Comparison of ENCODE assay signal across 14 cellular contexts in genomic region chr15:58498821-58499580, GRCh38.
A peak's percentile ranks its signal among the peaks of the same experiment; 100 is the strongest.
DNase-seq lines count a peak whose midpoint lies in the region; ATAC-seq, FAIRE-seq and TF ChIP-seq lines count a peak whose summit lies in the region.
"Had no signal": no experiment of that assay in that cellular context is flagged by ENCODE, and none has a peak within 500 bp of the region (broad histone marks: within the 10 kb centered on the region; RNA-seq: fewer than 3 reads in every experiment).

No MANE protein-coding gene starts in this region.

- H3K4me2 ChIP-seq in A549 (no peak overlapping the region), mammary epithelial cell (ENCODE audit: insufficient read depth, low read depth, low read length) (no peak overlapping the region), MM.1S (ENCODE audit: low read depth, low read length) (no peak overlapping the region)
- H3K4me2 ChIP-seq: SK-N-SH had no signal

- CTCF ChIA-PET in A549 (lab: Yijun Ruan, JAX), result interaction anchor here (1.1 to 4.4 kb wide), 3 partner anchors 9 to 286 kb away, joined by 3 to 12 read pairs (median 3); no protein-coding TSS in a partner anchor
- CTCF ChIA-PET in mammary epithelial cell (lab: Charles Lee; ENCODE audit: low non-redundant PET), result no interaction called here

- in situ Hi-C loops in mammary epithelial cell (cut with MboI; ENCODE audit: low sequenced_read_pairs in 2 of 2), result no loop called here

- intact Hi-C loops in mammary epithelial cell (cut with micrococcal nuclease), result no loop called here
- intact Hi-C loops in body of pancreas (cut with DNase I), result no loop called here

- no peaks in the 10 kb centered on the region for H4K20me1 ChIP-seq in mammary epithelial cell (ENCODE audit: insufficient read depth, low read length)
- H4K20me1 ChIP-seq in MM.1S (ENCODE audit: insufficient read depth, low read length), result no peaks in the 10 kb centered on the region

- FAIRE-seq in A549 (lab: Jason Lieb, UNC), result no peak

- H3K36me3 ChIP-seq in mammary epithelial cell (ENCODE audit: insufficient read depth, low read length) (no peaks in the 10 kb centered on the region), body of pancreas (replicated peaks in 1 of 2; ENCODE audit: insufficient read depth in 1 of 2, low read depth in 2 of 2) (no peaks in the 10 kb centered on the region), MM.1S (replicated peaks; ENCODE audit: insufficient read depth, low read length) (no peaks in the 10 kb centered on the region), SJCRH30 (no peaks in the 10 kb centered on the region)

- TF ChIP-seq CTCF in A549 (IDR thresholded peaks at IDR 0.05), result no peak
- TF ChIP-seq CTCF in mammary epithelial cell (conservative IDR thresholded peaks at IDR 0.05 in 1 of 2, IDR thresholded peaks at IDR 0.05 in 1 of 2; ENCODE audit: extremely low read depth in 1 of 2, insufficient read depth in 1 of 2, low read depth in 1 of 2, low read length in 2 of 2), result no peak
- TF ChIP-seq CTCF in body of pancreas (IDR thresholded peaks at IDR 0.05), result no peak
- TF ChIP-seq CTCF in MM.1S (IDR thresholded peaks at IDR 0.05; ENCODE audit: low read length), result no peak

- H3K79me2 ChIP-seq in mammary epithelial cell (ENCODE audit: insufficient read depth, low read length) (no peaks in the 10 kb centered on the region), MM.1S (ENCODE audit: low read length) (no peaks in the 10 kb centered on the region)

- WGBS in A549 (ENCODE audit: missing lambda C conversion rate), result 80% methylated on average over 8 of the region's 8 CpGs
- 59% methylated on average over 7 of the region's 8 CpGs for WGBS in mammary epithelial cell (ENCODE audit: low coverage, missing lambda C conversion rate)
- 77 to 85% methylated on average over 7 to 8 of the region's 8 CpGs for WGBS in body of pancreas, 2 donors

- DNase-seq in A549 (ENCODE audit: low read depth in 1 of 2, low spot score in 1 of 2), result peak in 1 of 2 experiments; percentile 25
- peak; percentile 86 for DNase-seq in H4 (ENCODE audit: low spot score)
- DNase-seq in mammary epithelial cell, result no peak
- peak; percentile 99 for DNase-seq in kidney tubule cell (ENCODE audit: low spot score)
- no peak for DNase-seq in body of pancreas
- no peak for DNase-seq in MM.1S
- DNase-seq in SJCRH30, result no peak
- no peak for DNase-seq in cortex of kidney (lab: John Stamatoyannopoulos, UW)
- DNase-seq: activated CD8-positive, alpha-beta T cell treated with anti-CD3 and anti-CD28 coated beads for 36 hours; KG1; NCI-H2227 treated with DMSO at 0.1 percent for 48 hours; SK-N-SH had no signal

- POLR2A ChIA-PET in A549 (lab: Yijun Ruan, JAX), result no interaction called here

- ATAC-seq in A549, result peak in 1 of 2 experiments; percentile 39; a peak in 3 of 6 replicates
- no peak for ATAC-seq in body of pancreas
- ATAC-seq: activated CD8-positive, alpha-beta T cell treated with anti-CD3 and anti-CD28 coated beads for 36 hours; foreskin keratinocyte had no signal

- no peak for TF ChIP-seq RAD21 in A549 (conservative IDR thresholded peaks at IDR 0.05 in 1 of 2, IDR thresholded peaks at IDR 0.05 in 1 of 2)

- H3K9me2 ChIP-seq in MM.1S (replicated peaks; ENCODE audit: insufficient read depth, low read length), result no peaks in the 10 kb centered on the region
- H3K9me2 ChIP-seq: SK-N-SH had no signal

- peak overlapping the region in 1 of 2 experiments; percentile 38; a peak in 3 of 6 replicates for H3K27ac ChIP-seq in A549
- no peak overlapping the region for H3K27ac ChIP-seq in mammary epithelial cell (ENCODE audit: insufficient read depth, low read depth, low read length)
- H3K27ac ChIP-seq in body of pancreas, result no peak overlapping the region
- H3K27ac ChIP-seq in MM.1S (ENCODE audit: low read length), result no peak overlapping the region
- H3K27ac ChIP-seq in SJCRH30, result no peak overlapping the region
- H3K27ac ChIP-seq: C4-2B, foreskin keratinocyte had no signal

- no peak overlapping the region for H3K9ac ChIP-seq in mammary epithelial cell (ENCODE audit: insufficient read depth, low read length)
- no peak overlapping the region for H3K9ac ChIP-seq in MM.1S (ENCODE audit: low read length)
- H3K9ac ChIP-seq: SK-N-SH had no signal

- no peak for TF ChIP-seq EP300 in A549 (IDR thresholded peaks at IDR 0.05)

- H3K27me3 ChIP-seq in mammary epithelial cell (ENCODE audit: insufficient read depth, low read length), result no peaks in the 10 kb centered on the region
- H3K27me3 ChIP-seq in body of pancreas, result no peaks in the 10 kb centered on the region
- H3K27me3 ChIP-seq in MM.1S (replicated peaks; ENCODE audit: insufficient read depth, low read length), result no peaks in the 10 kb centered on the region
- no peaks in the 10 kb centered on the region for H3K27me3 ChIP-seq in SJCRH30
- H3K27me3 ChIP-seq: foreskin keratinocyte had no signal

- BruUV-seq in mammary epithelial cell (replicated peaks; lab: Mats Ljungman, UMichigan), result no TSS peak

- H3K9me3 ChIP-seq in A549, result peaks cover 3% of the 10 kb centered on the region; the same call in 1 of the 3 replicates
- no peaks in the 10 kb centered on the region for H3K9me3 ChIP-seq in mammary epithelial cell (replicated peaks; ENCODE audit: insufficient read depth, low read length)
- no peaks in the 10 kb centered on the region for H3K9me3 ChIP-seq in body of pancreas
- no peaks in the 10 kb centered on the region for H3K9me3 ChIP-seq in MM.1S (replicated peaks; ENCODE audit: insufficient read depth, low read length)
- H3K9me3 ChIP-seq in SJCRH30 (replicated peaks), result 0 out of 2 replicates have a peak, but pooled peaks cover 2% of the 10 kb centered on the region
- H3K9me3 ChIP-seq: SK-N-SH had no signal

- TF ChIP-seq POLR2A in A549 (IDR thresholded peaks at IDR 0.05; ENCODE audit: low read length) (no peak), body of pancreas (IDR thresholded peaks at IDR 0.05) (no peak)

- no peak overlapping the region for H3K4me3 ChIP-seq in A549
- H3K4me3 ChIP-seq in mammary epithelial cell (replicated peaks in 1 of 3; ENCODE audit: insufficient read depth in 1 of 3, low read depth in 2 of 3, low read length in 3 of 3), result no peak overlapping the region
- no peak overlapping the region for H3K4me3 ChIP-seq in body of pancreas
- no peak overlapping the region for H3K4me3 ChIP-seq in MM.1S (ENCODE audit: low read length)
- no peak overlapping the region for H3K4me3 ChIP-seq in SJCRH30

- dilution Hi-C loops in mammary epithelial cell (cut with HindIII; ENCODE audit: low sequenced_read_pairs), result no loop called here

- no peaks in the 10 kb centered on the region for H3F3A ChIP-seq in MM.1S (ENCODE audit: insufficient read depth, low read length)

- peak overlapping the region; percentile 72 for H2AFZ ChIP-seq in mammary epithelial cell (ENCODE audit: low read depth, low read length)
- no peak overlapping the region for H2AFZ ChIP-seq in MM.1S (ENCODE audit: low read length)

- H3K4me1 ChIP-seq in A549 (peaks cover 5% of the 10 kb centered on the region; the same call in 2 of the 3 replicates), mammary epithelial cell (ENCODE audit: insufficient read depth, low read length) (peaks cover 8% of the 10 kb centered on the region), body of pancreas (no peaks in the 10 kb centered on the region), MM.1S (ENCODE audit: low read length) (peaks cover 10% of the 10 kb centered on the region), SJCRH30 (peaks cover 12% of the 10 kb centered on the region)

TF ChIP-seq in A549, 52 proteins besides CTCF, POLR2A, EP300 and RAD21:
- no peak for TF ChIP-seq CBX2 (IDR thresholded peaks at IDR 0.05; ENCODE audit: borderline replicate concordance, low read depth)
- no peak for TF ChIP-seq REST (IDR thresholded peaks at IDR 0.05)
- TF ChIP-seq ZSCAN20 (CRISPR knock-in tag; IDR thresholded peaks at IDR 0.05), result no peak
- TF ChIP-seq CBX8 (IDR thresholded peaks at IDR 0.05), result no peak
- 0 out of 2 replicates have a peak, but pooled peaks have one; percentile 16 for TF ChIP-seq MAX (IDR thresholded peaks at IDR 0.05)

Comparison
In these comparisons a context has a peak if more than half of its experiments do, and no peak if none do; other contexts are left out.
1. DNase-seq: peak in H4 (single experiment) and kidney tubule cell (single experiment); none in mammary epithelial cell (single experiment), body of pancreas (0 of 4), MM.1S (single experiment), SJCRH30 (0 of 2) and cortex of kidney (single experiment).